8 cellular contexts compared by ENCODE assay signal in genomic region chr15:29139540-29140459, GRCh38.
DNase-seq lines count a peak whose midpoint lies in the region; ATAC-seq and TF ChIP-seq lines count a peak whose summit lies in the region.

No MANE protein-coding gene starts in this region.

- H3K79me2 ChIP-seq in DOHH2 (ENCODE audit: control insufficient read depth, low read length): no peaks in the 10 kb centered on the region
- H3K79me2 ChIP-seq in neural progenitor cell (ENCODE audit: low read depth): no peaks in the 10 kb centered on the region

- CTCF ChIA-PET in HEK293T (lab: Yijun Ruan, JAX): interaction anchor here (0.5 to 2.0 kb wide), 16 partner anchors 9 to 484 kb away, joined by 3 to 8 read pairs (median 4); no protein-coding TSS in a partner anchor

- TF ChIP-seq CTCF in DOHH2 (IDR thresholded peaks at IDR 0.05; ENCODE audit: low read depth, low read length, poor library complexity, severe bottlenecking) (peak; percentile 78), fibroblast of the aortic adventitia (IDR thresholded peaks at IDR 0.05; ENCODE audit: insufficient read depth, low read length) (peak; percentile 85), neural progenitor cell (IDR thresholded peaks at IDR 0.05) (peak; percentile 89), upper lobe of right lung (IDR thresholded peaks at IDR 0.05) (peak; percentile 81)

- H3K4me2 ChIP-seq in DOHH2 (ENCODE audit: low read length) (no peak overlapping the region), neural progenitor cell (peak overlapping the region; percentile 76)

- H4K20me1 ChIP-seq in DOHH2 (ENCODE audit: control insufficient read depth, insufficient read depth, low read depth, low read length): no peaks in the 10 kb centered on the region
- H4K20me1 ChIP-seq in neural progenitor cell (ENCODE audit: low read depth): no peaks in the 10 kb centered on the region

- DNase-seq in HEK293T (ENCODE audit: extremely low spot score) (peak; percentile 81), NCI-H748 treated with DMSO at 0.1 percent for 48 hours (lab: John Stamatoyannopoulos, UW) (peak; percentile 38), fibroblast of the aortic adventitia (ENCODE audit: low read depth) (peak; percentile 17), neural progenitor cell (ENCODE audit: low spot score) (peak; percentile 85), upper lobe of right lung (peak; percentile 73), DMS79 treated with DMSO at 0.1 percent for 48 hours (lab: John Stamatoyannopoulos, UW) (no peak)
- peak; percentile 45 for DNase-seq in activated T-cell treated with anti-CD3 and anti-CD28 coated beads, Interleukin-2, amount 50 U/mL, for 4 hours

- H3K4me3 Mint-ChIP-seq in activated T-cell treated with anti-CD3 and anti-CD28 coated beads, Interleukin-2, amount 50 U/mL, for 4 hours: peak overlapping the region; percentile 24
- peak overlapping the region; percentile 4 for H3K4me3 Mint-ChIP-seq in neural progenitor cell

- peaks cover 8% of the 10 kb centered on the region for H3K4me1 Mint-ChIP-seq in activated T-cell treated with anti-CD3 and anti-CD28 coated beads, Interleukin-2, amount 50 U/mL, for 4 hours (ENCODE audit: low read depth)
- H3K4me1 Mint-ChIP-seq in neural progenitor cell: peaks cover 36% of the 10 kb centered on the region

- H3K4me3 ChIP-seq in DOHH2 (ENCODE audit: low read length) (no peak overlapping the region), fibroblast of the aortic adventitia (ENCODE audit: low read depth, low read length) (no peak overlapping the region), neural progenitor cell (peak overlapping the region; percentile 38), upper lobe of right lung (no peak overlapping the region)

- peak overlapping the region; percentile 84 for H2AFZ ChIP-seq in neural progenitor cell (replicated peaks)

- H3K27me3 ChIP-seq in DOHH2 (ENCODE audit: control insufficient read depth, low read length) (no peaks in the 10 kb centered on the region), neural progenitor cell (peaks cover 4% of the 10 kb centered on the region), upper lobe of right lung (peaks cover 12% of the 10 kb centered on the region)

- no peak overlapping the region for H3K27ac Mint-ChIP-seq in neural progenitor cell

- no peaks in the 10 kb centered on the region for H3K9me2 ChIP-seq in DOHH2 (replicated peaks; ENCODE audit: control insufficient read depth, low read length)

- POLR2A ChIA-PET in HEK293T (lab: Yijun Ruan, JAX): no interaction called here

- intact Hi-C loops in upper lobe of right lung (cut with DNase I): no loop called here

- H3K36me3 Mint-ChIP-seq in activated T-cell treated with anti-CD3 and anti-CD28 coated beads, Interleukin-2, amount 50 U/mL, for 4 hours (ENCODE audit: insufficient read depth): no peaks in the 10 kb centered on the region
- H3K36me3 Mint-ChIP-seq in neural progenitor cell: no peaks in the 10 kb centered on the region

- H3K27ac ChIP-seq in DOHH2 (ENCODE audit: low read depth, low read length) (no peak overlapping the region), neural progenitor cell (no peak overlapping the region), upper lobe of right lung (no peak overlapping the region)

- peak; percentile 82 to 88 for ATAC-seq in activated T-cell treated with anti-CD3 and anti-CD28 coated beads, Interleukin-2, amount 50 U/mL, for 4 hours
- peak; percentile 81 for ATAC-seq in upper lobe of right lung

- H3K9me3 Mint-ChIP-seq in activated T-cell treated with anti-CD3 and anti-CD28 coated beads, Interleukin-2, amount 50 U/mL, for 4 hours: no peaks in the 10 kb centered on the region
- no peaks in the 10 kb centered on the region for H3K9me3 Mint-ChIP-seq in neural progenitor cell

- no peaks in the 10 kb centered on the region for H3F3A ChIP-seq in DOHH2 (ENCODE audit: control insufficient read depth, insufficient read depth)
- no peaks in the 10 kb centered on the region for H3F3A ChIP-seq in neural progenitor cell (ENCODE audit: low read depth)

- no peak overlapping the region for H3K9ac ChIP-seq in neural progenitor cell

- no peaks in the 10 kb centered on the region for H3K4me1 ChIP-seq in DOHH2 (ENCODE audit: control insufficient read depth, low read length)
- peaks cover 7% of the 10 kb centered on the region for H3K4me1 ChIP-seq in neural progenitor cell
- no peaks in the 10 kb centered on the region for H3K4me1 ChIP-seq in upper lobe of right lung

- H3K36me3 ChIP-seq in DOHH2 (ENCODE audit: control insufficient read depth, low read length): no peaks in the 10 kb centered on the region
- no peaks in the 10 kb centered on the region for H3K36me3 ChIP-seq in neural progenitor cell
- H3K36me3 ChIP-seq in upper lobe of right lung: no peaks in the 10 kb centered on the region

- H3K9me3 ChIP-seq in DOHH2 (ENCODE audit: control insufficient read depth, insufficient read depth, low read length) (no peaks in the 10 kb centered on the region), neural progenitor cell (ENCODE audit: low read depth) (no peaks in the 10 kb centered on the region), upper lobe of right lung (no peaks in the 10 kb centered on the region)

- peaks cover 52% of the 10 kb centered on the region for H3K27me3 Mint-ChIP-seq in activated T-cell treated with anti-CD3 and anti-CD28 coated beads, Interleukin-2, amount 50 U/mL, for 4 hours (ENCODE audit: low read depth)
- peaks cover 6% of the 10 kb centered on the region for H3K27me3 Mint-ChIP-seq in neural progenitor cell (ENCODE audit: insufficient read depth, low read depth)

TF ChIP-seq in HEK293T, 16 proteins besides CTCF, POLR2A, EP300 and RAD21:
- TF ChIP-seq TARDBP (IDR thresholded peaks at IDR 0.05) (no peak), SUZ12 (IDR thresholded peaks at IDR 0.05) (no peak), FOXM1 (IDR thresholded peaks at IDR 0.05; ENCODE audit: borderline replicate concordance) (no peak), SP1 (IDR thresholded peaks at IDR 0.05) (no peak)
TF ChIP-seq in HEK293T: peak in this region for 0.
